In the genomic region with DNA sequence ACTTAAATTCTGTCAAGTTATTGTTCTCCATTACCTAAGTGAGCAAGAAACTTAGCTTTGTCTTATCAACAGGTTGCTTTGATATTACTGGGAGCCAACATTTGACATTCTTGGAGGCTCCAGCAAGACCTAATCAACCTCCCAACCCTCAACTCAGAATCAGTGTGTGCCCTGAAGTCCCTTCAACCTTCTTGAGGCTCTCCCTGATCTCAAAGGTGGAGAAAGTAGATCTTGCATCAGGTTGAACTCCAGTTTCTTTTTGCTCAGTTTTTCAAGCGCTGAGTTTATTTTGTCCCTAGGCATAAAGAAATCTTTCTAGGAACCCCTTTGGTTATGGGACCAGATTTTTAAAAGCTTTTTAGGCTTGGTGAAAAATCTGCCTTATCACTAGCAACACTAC, we compare ENCODE assay signal across 8 cellular contexts. TPM values are rescaled to one million over a fixed set of nuclear protein-coding genes. Genes with fewer than 3 reads are reported as not detected.
DNase-seq lines count a peak whose midpoint lies in the region; ATAC-seq and TF ChIP-seq lines count a peak whose summit lies in the region.

No MANE protein-coding gene starts in this region.

- no peaks in the 10 kb centered on the region for H3K9me3 ChIP-seq in T-helper 17 cell (ENCODE audit: control insufficient read depth, low read length, poor library complexity, severe bottlenecking)
- H3K9me3 ChIP-seq in spleen: no peaks in the 10 kb centered on the region

- peak overlapping the region; percentile 89 to 98 (median 96) for H3K27ac ChIP-seq in spleen

- TF ChIP-seq CTCF in fibroblast of the aortic adventitia (IDR thresholded peaks at IDR 0.05; ENCODE audit: insufficient read depth, low read length) (no peak), spleen (IDR thresholded peaks at IDR 0.05 in 8 of 11, conservative IDR thresholded peaks at IDR 0.05 in 3 of 11) (no peak)

- H3K4me3 Mint-ChIP-seq in T-helper 17 cell: peak overlapping the region; percentile 99

- intact Hi-C loops in spleen (cut with DNase I; ENCODE audit: low total_unique reads): no loop called here
- intact Hi-C loops in posterior cingulate gyrus (cut with DNase I): no loop called here

- ATAC-seq in T-helper 17 cell: no peak

- WGBS in spleen, 5 donors: 75 to 86% (median 83%) methylated on average over 1 of the region's 1 CpG

- peaks cover 11 to 94% (median 58%) of the 10 kb centered on the region in 6 donors for H3K4me1 ChIP-seq in spleen

- no peaks in the 10 kb centered on the region for H3K27me3 Mint-ChIP-seq in T-helper 17 cell

- no peak for TF ChIP-seq POLR2A in spleen (IDR thresholded peaks at IDR 0.05)

- peaks cover 48% of the 10 kb centered on the region for H3K4me1 Mint-ChIP-seq in T-helper 17 cell

- H3K27me3 ChIP-seq in spleen (replicated peaks in 1 of 7): no peaks in the 10 kb centered on the region

- H3K36me3 Mint-ChIP-seq in T-helper 17 cell (ENCODE audit: low read depth): no peaks in the 10 kb centered on the region

- DNase-seq in DMS53 (lab: John Stamatoyannopoulos, UW): peak; percentile 10
- no peak for DNase-seq in DMS53 treated with DMSO at 0.1 percent for 48 hours (lab: John Stamatoyannopoulos, UW; ENCODE audit: unreplicated experiment)
- DNase-seq in T-helper 17 cell: no peak
- DNase-seq in fibroblast of the aortic adventitia (ENCODE audit: low read depth): peak; percentile 30
- no peak for DNase-seq in spleen
- DNase-seq in posterior cingulate gyrus: no peak
- no peak for DNase-seq in SHP77 treated with DMSO at 0.1 percent for 48 hours (lab: John Stamatoyannopoulos, UW)
- DNase-seq in NCI-H1417 treated with DMSO at 0.1 percent for 48 hours (lab: John Stamatoyannopoulos, UW): no peak

- H3K36me3 ChIP-seq in spleen: peaks cover 0 to 19% (median 6%) of the 10 kb centered on the region in 6 donors

- peak overlapping the region; percentile 98 for H3K27ac Mint-ChIP-seq in T-helper 17 cell

- H3K4me3 ChIP-seq in fibroblast of the aortic adventitia (ENCODE audit: low read depth, low read length) (peak overlapping the region; percentile 88), spleen (peak overlapping the region; percentile 16 to 95 (median 66))

RNA-seq across cellular contexts. Expression of gene FAM111A, which starts 1.4 kb away (rescaled TPM):
- total RNA-seq in T-helper 17 cell (10 to 100 TPM; 60.5 to 63.6 TPM), fibroblast of the aortic adventitia (ENCODE audit: low replicate concordance) (42.9 and 103 TPM in 2 replicates), spleen (100 to 1,000 TPM in 1 of 7 donors, 10 to 100 TPM in 6; 54.7 to 130 (median 67.2) TPM)
- polyA plus RNA-seq in spleen: 10 to 100 TPM; 28.3 to 60.7 (median 51.4) TPM

RNA-seq across cellular contexts. Expression of gene DTX4, which starts 27.8 kb away (rescaled TPM):
- total RNA-seq in T-helper 17 cell (1 to 10 TPM; 1.1 to 1.4 TPM), fibroblast of the aortic adventitia (ENCODE audit: low replicate concordance) (0.18 and 0.57 TPM in 2 replicates), spleen (10 to 100 TPM in 5 of 7 donors, 1 to 10 TPM in 2; 8.3 to 19.1 (median 14.4) TPM)
- polyA plus RNA-seq in spleen: 1 to 10 TPM; 3.9 to 4.9 (median 4.0) TPM

RNA-seq across cellular contexts. Expression of gene FAM111B, which starts 37.1 kb away (rescaled TPM):
- total RNA-seq in T-helper 17 cell (1 to 10 TPM; 1.4 to 2.0 TPM), fibroblast of the aortic adventitia (ENCODE audit: low replicate concordance) (0.41 and 42.9 TPM in 2 replicates), spleen (1 to 10 TPM; 1.2 to 5.8 (median 3.4) TPM)
- polyA plus RNA-seq in spleen: 1 to 10 TPM; 1.1 to 2.7 (median 1.6) TPM

RNA-seq across cellular contexts. Expression of gene GLYATL1B, which starts 58.0 kb away (rescaled TPM):
- not detected for total RNA-seq in T-helper 17 cell
- not detected in 2 replicates for total RNA-seq in fibroblast of the aortic adventitia (ENCODE audit: low replicate concordance)
- total RNA-seq in spleen: not detected
- polyA plus RNA-seq in spleen: not detected

Comparison
In these comparisons a context has a peak if more than half of its experiments do, and no peak if none do; other contexts are left out.
1. DNase-seq: peak in DMS53 (single experiment) and fibroblast of the aortic adventitia (single experiment); none in DMS53 treated with DMSO at 0.1 percent for 48 hours (single experiment), T-helper 17 cell (0 of 3), spleen (single experiment), posterior cingulate gyrus (0 of 10), SHP77 treated with DMSO at 0.1 percent for 48 hours (single experiment) and NCI-H1417 treated with DMSO at 0.1 percent for 48 hours (single experiment).